11 cellular contexts compared by ENCODE assay signal in genomic region chr17:6995500-6996255, GRCh38. TPM values are rescaled to one million over a fixed set of nuclear protein-coding genes. Genes with fewer than 3 reads are reported as not detected.
DNase-seq lines count a peak whose midpoint lies in the region; ATAC-seq, FAIRE-seq and TF ChIP-seq lines count a peak whose summit lies in the region.
"Had no signal": no experiment of that assay in that cellular context is flagged by ENCODE, and none has a peak within 500 bp of the region (broad histone marks: within the 10 kb centered on the region; RNA-seq: fewer than 3 reads in every experiment).

Gene ALOX12 (plus strand): TSS chr17:6996049. CDS start chr17:6996118, 69 bp downstream.

- no peak for TF ChIP-seq CTCF in body of pancreas (IDR thresholded peaks at IDR 0.05)
- TF ChIP-seq CTCF in pancreas (IDR thresholded peaks at IDR 0.05): no peak

- TF ChIP-seq POLR2A in body of pancreas (IDR thresholded peaks at IDR 0.05): no peak

- FAIRE-seq in pancreas (lab: Jason Lieb, UNC): no peak

- peaks cover 11% of the 10 kb centered on the region for H3K4me1 ChIP-seq in body of pancreas
- peaks cover 3% of the 10 kb centered on the region for H3K4me1 ChIP-seq in iPS-15b (ENCODE audit: control insufficient read depth, insufficient read depth, low read length)
- H3K4me1 ChIP-seq in pancreas: no peaks in the 10 kb centered on the region

- H3K9me3 ChIP-seq in body of pancreas (no peaks in the 10 kb centered on the region), iPS-15b (ENCODE audit: control insufficient read depth, insufficient read depth, low read length) (no peaks in the 10 kb centered on the region), pancreas (no peaks in the 10 kb centered on the region)

- H3K9ac ChIP-seq in iPS-15b (ENCODE audit: low read depth, low read length): no peak within 1 kb of the TSS

- H3K27ac ChIP-seq in body of pancreas (no peak within 1 kb of the TSS), pancreas (no peak within 1 kb of the TSS)
- H3K27ac ChIP-seq: epithelial cell of prostate, VCaP had no signal

- intact Hi-C loops in body of pancreas (cut with DNase I) (loop anchor here (10.0 kb wide), 1 partner anchor 321 kb away; no protein-coding TSS in a partner anchor), pancreas (cut with DNase I) (loop anchor here in 1 of 3 donors (10.0 kb wide), 1 partner anchor 71 kb away; no protein-coding TSS in a partner anchor)

- H3K4me3 ChIP-seq in body of pancreas (no peak within 1 kb of the TSS), iPS-15b (ENCODE audit: low read depth, low read length) (peak within 1 kb of the TSS; percentile 63), pancreas (peak within 1 kb of the TSS in 1 of 4 donors; percentile 27)

- H3K27me3 ChIP-seq in body of pancreas (no peaks in the 10 kb centered on the region), iPS-15b (ENCODE audit: control insufficient read depth, insufficient read depth, low read length) (peaks cover 34% of the 10 kb centered on the region), pancreas (no peaks in the 10 kb centered on the region)

- ATAC-seq in body of pancreas (peak; percentile 65), pancreas (peak; percentile 38 to 77 (median 62)), HG03565 (IDR thresholded peaks at IDR 0.05; ENCODE audit: unreplicated experiment) (no peak), GM21786 (IDR thresholded peaks at IDR 0.05; ENCODE audit: unreplicated experiment) (no peak)

- WGBS in body of pancreas, 2 donors: 20 to 51% methylated on average over 10 to 59 of the region's 64 CpGs
- 23 to 29% methylated on average over 56 to 64 of the region's 64 CpGs for WGBS in pancreas, 2 donors

- peak; percentile 38 for DNase-seq in AG20443 (ENCODE audit: low spot score)
- no peak for DNase-seq in body of pancreas
- DNase-seq in pancreas: peak in 2 of 6 donors; percentile 65 to 74
- DNase-seq in NCI-H1417 treated with DMSO at 0.1 percent for 48 hours (lab: John Stamatoyannopoulos, UW): no peak
- no peak for DNase-seq in GM19238 (ENCODE audit: insufficient read length, low spot score)

- H3K36me3 ChIP-seq in body of pancreas (replicated peaks in 1 of 2; ENCODE audit: insufficient read depth in 1 of 2, low read depth in 2 of 2): peaks cover 0 to 8% of the 10 kb centered on the region in 2 donors
- H3K36me3 ChIP-seq in iPS-15b (ENCODE audit: control insufficient read depth, insufficient read depth, low read length): peaks cover 13% of the 10 kb centered on the region
- peaks cover 0 to 4% (median under 1%) of the 10 kb centered on the region in 3 donors for H3K36me3 ChIP-seq in pancreas

RNA-seq across cellular contexts. Expression of gene ALOX12, which starts in this region (rescaled TPM):
- total RNA-seq in body of pancreas (not detected), pancreas (not detected)
- not detected for polyA plus RNA-seq in pancreas
- polyA plus RNA-seq: AG04450 had no signal

Comparison
In these comparisons a context has a peak if more than half of its experiments do, and no peak if none do; other contexts are left out.
1. Peak in ATAC-seq in body of pancreas; RNA of the gene not detected or under 1 TPM.
2. Peak in ATAC-seq in pancreas; RNA of the gene not detected or under 1 TPM.